Comparison of ENCODE assay signal across 22 cellular contexts in genomic region chr3:14991818-14992612, GRCh38. TPM values are rescaled to one million over a fixed set of nuclear protein-coding genes. Genes with fewer than 3 reads are reported as not detected.
DNase-seq lines count a peak whose midpoint lies in the region; ATAC-seq and TF ChIP-seq lines count a peak whose summit lies in the region.
"Had no signal": no experiment of that assay in that cellular context is flagged by ENCODE, and none has a peak within 500 bp of the region (broad histone marks: within the 10 kb centered on the region; RNA-seq: fewer than 3 reads in every experiment).

No MANE protein-coding gene starts in this region.

- peaks cover 42% of the 10 kb centered on the region for H3K4me1 Mint-ChIP-seq in activated B cell treated with CpG ODN at 0.5 μM for 24 hours

- H2AFZ ChIP-seq in smooth muscle cell (ENCODE audit: low read depth), result no peak overlapping the region

- DNase-seq in Right ventricle myocardium inferior (ENCODE audit: missing footprints), result peak; percentile 55
- DNase-seq in left ventricle myocardium superior, result no peak
- DNase-seq in activated B cell treated with CpG ODN at 0.5 μM for 24 hours, result no peak
- DNase-seq in kidney tubule cell (ENCODE audit: low spot score), result peak; percentile 37
- DNase-seq in smooth muscle cell (lab: John Stamatoyannopoulos, UW; ENCODE audit: unreplicated experiment), result no peak
- DNase-seq in activated gamma-delta T cell (lab: John Stamatoyannopoulos, UW), result no peak
- no peak for DNase-seq in globus pallidus (ENCODE audit: low spot score)
- DNase-seq: activated CD4-positive, alpha-beta T cell treated with anti-CD3 and anti-CD28 coated beads for 36 hours; activated effector memory CD4-positive, alpha-beta T cell treated with Interleukin-2 at 50 U/mL for 16 hours; amniotic stem cell; central memory CD4-positive, alpha-beta T cell; esophagus squamous epithelium; head of caudate nucleus; immature natural killer cell; NCI-H1092; thyroid gland had no signal

- H3K27ac Mint-ChIP-seq in activated B cell treated with CpG ODN at 0.5 μM for 24 hours, result peak overlapping the region; percentile 4
- H3K27ac Mint-ChIP-seq: activated CD4-positive, alpha-beta T cell treated with anti-CD3 and anti-CD28 coated beads for 36 hours had no signal

- H3K27me3 ChIP-seq in smooth muscle cell (ENCODE audit: low read depth), result no peaks in the 10 kb centered on the region
- H3K27me3 ChIP-seq: esophagus squamous epithelium, thyroid gland had no signal

- CTCF ChIA-PET in activated B cell treated with CpG ODN at 0.5 μM for 24 hours (lab: Charles Lee), result no interaction called here

- peaks cover 99% of the 10 kb centered on the region for H4K20me1 ChIP-seq in smooth muscle cell (ENCODE audit: low read depth)

- H3K36me3 ChIP-seq in smooth muscle cell (ENCODE audit: low read depth), result no peaks in the 10 kb centered on the region
- H3K36me3 ChIP-seq: esophagus squamous epithelium, thyroid gland had no signal

- POLR2A ChIA-PET in activated B cell treated with CpG ODN at 0.5 μM for 24 hours (lab: Charles Lee), result no interaction called here

- H3K4me2 ChIP-seq in smooth muscle cell, result peak overlapping the region; percentile 2

- H3K27me3 Mint-ChIP-seq in activated B cell treated with CpG ODN at 0.5 μM for 24 hours, result no peaks in the 10 kb centered on the region
- H3K27me3 Mint-ChIP-seq: activated CD4-positive, alpha-beta T cell treated with anti-CD3 and anti-CD28 coated beads for 36 hours; stimulated activated memory B cell treated with anti-CD40 and anti-IgM and Interleukin-4, amounts not matched to agents 10 μg/mL and 1 μg/mL and 100 μg/mL, for 72 hours had no signal

- 90% methylated on average over 7 of the region's 7 CpGs for WGBS in smooth muscle cell (ENCODE audit: low lambda C conversion rate)

- H3K9me3 Mint-ChIP-seq in activated B cell treated with CpG ODN at 0.5 μM for 24 hours, result no peaks in the 10 kb centered on the region
- H3K9me3 Mint-ChIP-seq: CD14-positive monocyte; immature natural killer cell; stimulated activated memory B cell treated with anti-CD40 and anti-IgM and Interleukin-4, amounts not matched to agents 10 μg/mL and 1 μg/mL and 100 μg/mL, for 72 hours had no signal

- H3K9me3 ChIP-seq in smooth muscle cell (replicated peaks; ENCODE audit: low read depth), result no peaks in the 10 kb centered on the region
- H3K9me3 ChIP-seq: esophagus squamous epithelium, thyroid gland had no signal

- H3F3A ChIP-seq in smooth muscle cell (ENCODE audit: low read depth), result no peaks in the 10 kb centered on the region

- intact Hi-C loops in Right ventricle myocardium inferior (cut with DNase I), result loop anchor here (5.0 kb wide), 1 partner anchor 45 kb away; the partner anchor contains the start of gene NR2C2
- intact Hi-C loops in left ventricle myocardium superior (cut with micrococcal nuclease), result no loop called here
- intact Hi-C loops in activated B cell treated with CpG ODN at 0.5 μM for 24 hours (cut with micrococcal nuclease), result no loop called here

- H3K4me3 Mint-ChIP-seq in activated B cell treated with CpG ODN at 0.5 μM for 24 hours, result no peak overlapping the region
- H3K4me3 Mint-ChIP-seq: activated CD4-positive, alpha-beta T cell treated with anti-CD3 and anti-CD28 coated beads for 36 hours; CD14-positive monocyte; immature natural killer cell; stimulated activated memory B cell treated with anti-CD40 and anti-IgM and Interleukin-4, amounts not matched to agents 10 μg/mL and 1 μg/mL and 100 μg/mL, for 72 hours had no signal

- peak overlapping the region; percentile 53 for H3K27ac ChIP-seq in smooth muscle cell (ENCODE audit: low read depth)
- H3K27ac ChIP-seq: esophagus squamous epithelium, HL-60, SK-N-MC, thyroid gland had no signal

- H3K79me2 ChIP-seq in smooth muscle cell (ENCODE audit: low read depth), result peaks cover 65% of the 10 kb centered on the region

- H3K4me3 ChIP-seq in smooth muscle cell, result no peak overlapping the region
- H3K4me3 ChIP-seq: esophagus squamous epithelium, SK-N-MC, thyroid gland had no signal

- H3K9ac ChIP-seq in smooth muscle cell (ENCODE audit: low read depth), result no peak overlapping the region

- H3K4me1 ChIP-seq in smooth muscle cell (ENCODE audit: low read depth), result peaks cover 20% of the 10 kb centered on the region

- TF ChIP-seq CTCF in activated B cell treated with CpG ODN at 0.5 μM for 24 hours (IDR thresholded peaks at IDR 0.05), result no peak
- TF ChIP-seq CTCF in smooth muscle cell (IDR thresholded peaks at IDR 0.05; ENCODE audit: borderline replicate concordance, insufficient read depth, poor library complexity, severe bottlenecking), result no peak

- ATAC-seq in Right ventricle myocardium inferior (no peak), left ventricle myocardium superior (no peak), activated B cell treated with CpG ODN at 0.5 μM for 24 hours (ENCODE audit: low read depth) (no peak), GM19467 (IDR thresholded peaks at IDR 0.05; ENCODE audit: unreplicated experiment) (no peak)
- ATAC-seq: activated CD4-positive, alpha-beta T cell treated with anti-CD3 and anti-CD28 coated beads for 36 hours; Panc1; stimulated activated memory B cell treated with anti-CD40 and anti-IgM and Interleukin-4, amounts not matched to agents 10 μg/mL and 1 μg/mL and 100 μg/mL, for 72 hours had no signal

- no peaks in the 10 kb centered on the region for H3K36me3 Mint-ChIP-seq in activated B cell treated with CpG ODN at 0.5 μM for 24 hours (ENCODE audit: low read depth)
- H3K36me3 Mint-ChIP-seq: immature natural killer cell had no signal

RNA-seq across cellular contexts. Expression of gene NR2C2, which starts 44.6 kb away (rescaled TPM):
- total RNA-seq in Right ventricle myocardium inferior (28.6 TPM), left ventricle myocardium superior (31.8 TPM), activated B cell treated with CpG ODN at 0.5 μM for 24 hours (55.0 and 55.4 TPM in 2 replicates), smooth muscle cell (28.5 and 28.7 TPM in 2 replicates)
- 11.6 and 11.7 TPM in 2 replicates for polyA plus RNA-seq in smooth muscle cell

Comparison
In these comparisons a context has a peak if more than half of its experiments do, and no peak if none do; other contexts are left out.
1. DNase-seq: peak in Right ventricle myocardium inferior (single experiment) and kidney tubule cell (single experiment); none in left ventricle myocardium superior (single experiment), activated B cell treated with CpG ODN at 0.5 μM for 24 hours (single experiment), smooth muscle cell (single experiment), activated gamma-delta T cell (single experiment) and globus pallidus (single experiment).